In genomic region chr19:10388957-10389356, GRCh38 we compare ENCODE assay signal across 8 cellular contexts. TPM values are rescaled to one million over a fixed set of nuclear protein-coding genes. Genes with fewer than 3 reads are reported as not detected.
DNase-seq lines count a peak whose midpoint lies in the region; ATAC-seq and TF ChIP-seq lines count a peak whose summit lies in the region.

No MANE protein-coding gene starts in this region.

- 0% methylated on average over 3 of the region's 3 CpGs for WGBS in lung, 2 donors

- H3K36me3 ChIP-seq in HEK293 (ENCODE audit: control insufficient read depth in 2 of 2, insufficient read depth in 1 of 2, low read length in 2 of 2) (peaks cover 12 to 40% of the 10 kb centered on the region in 2 experiments; a peak in 2 of 3 replicates), lung (ENCODE audit: control insufficient read depth in 2 of 2, insufficient read depth in 2 of 2, low read length in 2 of 2) (peaks cover 22% of the 10 kb centered on the region in 2 donors)

- CTCF ChIA-PET in HEK293 (lab: Yijun Ruan, JAX), result interaction anchor here (0.5 to 5.6 kb wide), 34 partner anchors 8 to 486 kb away, joined by 3 to 170 read pairs (median 4); partner anchors contain the start of genes ICAM1, ICAM5, RAVER1 and TYK2

- no peaks in the 10 kb centered on the region for H3K4me1 ChIP-seq in HEK293 (ENCODE audit: control insufficient read depth, insufficient read depth, low read length)
- peaks cover 0 to 5% of the 10 kb centered on the region in 2 donors for H3K4me1 ChIP-seq in lung (ENCODE audit: control insufficient read depth in 2 of 2, insufficient read depth in 2 of 2, low read length in 2 of 2)

- peak; percentile 61; the same call in 1 of the 2 replicates for TF ChIP-seq CTCF in HEK293 (tag by site-specific recombination; IDR thresholded peaks at IDR 0.05)
- peak in 55 of 56 donors; percentile 90 to 99 (median 95) for TF ChIP-seq CTCF in dorsolateral prefrontal cortex (IDR thresholded peaks at IDR 0.05 in 54 of 56, conservative IDR thresholded peaks at IDR 0.05 in 2 of 56; ENCODE audit: low read depth in 1 of 56, partially characterized antibody in 56 of 56)
- peak; percentile 91 for TF ChIP-seq CTCF in lung (IDR thresholded peaks at IDR 0.05; ENCODE audit: control extremely low read depth, extremely low read depth)

- POLR2A ChIA-PET in HEK293 (lab: Yijun Ruan, JAX), result interaction anchor here (0.6 to 2.5 kb wide), 11 partner anchors 9 to 137 kb away, joined by 3 to 24 read pairs (median 4); partner anchors contain the start of genes ICAM1, ICAM5, MRPL4 and RAVER1

- DNase-seq in Ammon's horn (ENCODE audit: low spot score) (peak; percentile 86), NCI-H748 (lab: John Stamatoyannopoulos, UW; ENCODE audit: unreplicated experiment) (peak; percentile 58), dorsolateral prefrontal cortex (peak; percentile 76 to 96 (median 84)), lung (ENCODE audit: low spot score) (peak; percentile 88)
- peak; percentile 77 to 79 for DNase-seq in activated CD4-positive, alpha-beta T cell treated with anti-CD3 and anti-CD28 coated beads, Interleukin-2, amount 50 U/mL, for 24 hours (ENCODE audit: low read depth in 1 of 2, low spot score in 1 of 2)
- DNase-seq in stimulated activated CD8-positive, alpha-beta memory T cell treated with anti-CD3 and anti-CD28 coated beads, Interleukin-15, amount 100 ng/mL, for 24 hours (ENCODE audit: low read depth), result peak; percentile 78

- ATAC-seq in lung (ENCODE audit: insufficient read depth, low FRiP score) (no peak), HG02973 (IDR thresholded peaks at IDR 0.05; ENCODE audit: unreplicated experiment) (no peak)

- no peaks in the 10 kb centered on the region for H3K27me3 ChIP-seq in dorsolateral prefrontal cortex
- no peaks in the 10 kb centered on the region for H3K27me3 ChIP-seq in lung (ENCODE audit: control insufficient read depth, insufficient read depth)

- H3K9me3 ChIP-seq in HEK293 (ENCODE audit: control insufficient read depth, insufficient read depth, low read depth, low read length) (no peaks in the 10 kb centered on the region), lung (ENCODE audit: control insufficient read depth in 2 of 2, insufficient read depth in 1 of 2, low read length in 1 of 2) (peaks cover 0 to 2% of the 10 kb centered on the region in 2 donors)

- no peak overlapping the region for H3K4me3 ChIP-seq in HEK293 (ENCODE audit: low read depth, low read length)
- no peak overlapping the region for H3K4me3 ChIP-seq in dorsolateral prefrontal cortex
- H3K4me3 ChIP-seq in lung, result no peak overlapping the region

- H3K27ac ChIP-seq in HEK293 (ENCODE audit: extremely low read depth, low read depth, low read length), result no peak overlapping the region
- H3K27ac ChIP-seq in dorsolateral prefrontal cortex, result peak overlapping the region in 2 of 59 donors; percentile 7 to 27
- H3K27ac ChIP-seq in lung (ENCODE audit: low read depth in 1 of 2, low read length in 1 of 2), result no peak overlapping the region

- intact Hi-C loops in dorsolateral prefrontal cortex (cut with DNase I), result no loop called here

TF ChIP-seq in HEK293, 187 proteins besides CTCF, POLR2A, EP300 and RAD21:
- TF ChIP-seq ZNF654 (tag by site-specific recombination; IDR thresholded peaks at IDR 0.05; ENCODE audit: low read depth), result peak; percentile 74
- peak; percentile 62; the same call in 1 of the 2 replicates for TF ChIP-seq ZNF660 (tag by site-specific recombination; IDR thresholded peaks at IDR 0.05)
- TF ChIP-seq KLF10 (tag by site-specific recombination; IDR thresholded peaks at IDR 0.05), result 0 out of 2 replicates have a peak, but pooled peaks have one; percentile 23
- no peak for TF ChIP-seq ZNF221 (tag by site-specific recombination; IDR thresholded peaks at IDR 0.05; ENCODE audit: borderline replicate concordance)
- 0 out of 2 replicates have a peak, but pooled peaks have one; percentile 25 for TF ChIP-seq ZEB2 (tag by site-specific recombination; IDR thresholded peaks at IDR 0.05)
- TF ChIP-seq ZBTB6 (tag by site-specific recombination; IDR thresholded peaks at IDR 0.05), result peak; percentile 46; the same call in 1 of the 2 replicates
- peak; percentile 78 for TF ChIP-seq IKZF3 (tag by site-specific recombination; IDR thresholded peaks at IDR 0.05)
- no peak for TF ChIP-seq ZNF677 (tag by site-specific recombination; IDR thresholded peaks at IDR 0.05)
- no peak for TF ChIP-seq RBAK (tag by site-specific recombination; IDR thresholded peaks at IDR 0.05)

RNA-seq across cellular contexts. Expression of gene TYK2, which starts 8.6 kb away (rescaled TPM):
- total RNA-seq in dorsolateral prefrontal cortex (100 to 1,000 TPM in 94 of 120 experiments, 10 to 100 TPM in 26; 69.3 to 186 (median 118) TPM), lung (100 to 1,000 TPM; 102 to 175 TPM)
- 100 to 1,000 TPM; 137 to 162 TPM for polyA plus RNA-seq in lung

RNA-seq across cellular contexts. Expression of gene CDC37, which starts 14.4 kb away (rescaled TPM):
- total RNA-seq in dorsolateral prefrontal cortex (100 to 1,000 TPM in 117 of 120 experiments, 10 to 100 TPM in 3; 92.2 to 206 (median 145) TPM), lung (100 to 1,000 TPM; 110 to 156 TPM)
- polyA plus RNA-seq in lung, result 100 to 1,000 TPM; 223 to 294 TPM

RNA-seq across cellular contexts. Expression of gene PDE4A, which starts 31.4 kb away (rescaled TPM):
- 10 to 100 TPM; 23.3 to 88.7 (median 59.0) TPM for total RNA-seq in dorsolateral prefrontal cortex
- total RNA-seq in lung, result 10 to 100 TPM; 11.9 to 23.6 TPM
- polyA plus RNA-seq in lung, result 10 to 100 TPM; 10.3 to 13.7 TPM

RNA-seq across cellular contexts. Expression of gene ICAM3, which starts 49.5 kb away (rescaled TPM):
- total RNA-seq in dorsolateral prefrontal cortex, result 10 to 100 TPM in 1 of 120 experiments, 1 to 10 TPM in 117, under 1 TPM in 2; 0.87 to 10.2 (median 3.6) TPM
- 10 to 100 TPM; 12.1 to 25.5 TPM for total RNA-seq in lung
- 10 to 100 TPM in 1 of 2 donors, 1 to 10 TPM in 1; 8.1 to 56.1 TPM for polyA plus RNA-seq in lung

RNA-seq across cellular contexts. Expression of gene RAVER1, which starts 55.6 kb away (rescaled TPM):
- total RNA-seq in dorsolateral prefrontal cortex (10 to 100 TPM; 14.3 to 30.3 (median 19.9) TPM), lung (10 to 100 TPM; 21.1 to 46.1 TPM)
- 10 to 100 TPM; 10.5 to 17.7 TPM for polyA plus RNA-seq in lung
